8 cellular contexts compared by ENCODE assay signal in the genomic region with DNA sequence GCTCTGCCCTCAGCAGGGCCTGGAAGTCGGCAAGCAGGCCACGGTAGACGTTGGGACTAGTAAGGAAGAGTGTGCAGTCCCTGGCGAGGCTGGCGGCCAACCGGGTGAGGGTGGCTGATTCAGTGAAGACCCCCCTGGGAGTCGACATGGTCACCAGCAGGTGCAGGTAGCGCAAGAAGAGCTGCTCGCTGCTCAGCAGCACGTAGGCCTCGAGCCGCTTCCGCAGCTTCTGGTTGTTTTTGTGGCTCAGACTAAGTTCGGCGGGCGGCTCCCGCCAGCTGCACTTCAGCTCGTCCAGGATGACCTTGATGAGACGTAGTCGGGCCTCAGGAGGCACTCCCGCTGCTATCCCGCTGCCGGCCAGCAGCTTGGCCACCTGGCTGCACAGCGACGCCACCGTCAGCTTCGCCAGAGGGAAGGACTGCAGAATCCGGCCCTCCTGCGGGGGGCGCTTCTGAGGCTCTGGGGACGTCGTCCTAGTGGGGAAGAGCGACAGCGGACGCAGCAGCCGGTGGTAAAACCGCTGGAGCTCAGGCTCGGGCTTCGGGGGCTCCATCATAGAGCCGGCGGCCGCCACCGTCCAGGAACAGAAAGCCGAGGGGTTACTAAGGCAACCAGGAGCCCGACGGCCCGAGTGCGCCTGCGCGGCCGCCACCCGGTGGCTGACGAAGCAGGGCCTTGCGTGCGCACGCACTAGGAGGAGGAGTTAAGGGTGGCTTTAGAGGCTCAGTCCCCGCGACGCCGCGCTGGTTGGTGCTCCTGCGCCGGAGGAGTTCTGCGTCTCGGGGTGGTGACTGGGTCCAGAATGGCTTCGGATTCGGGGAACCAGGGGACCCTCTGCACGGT. TPM values are rescaled to one million over a fixed set of nuclear protein-coding genes. Genes with fewer than 3 reads are reported as not detected.
DNase-seq lines count a peak whose midpoint lies in the region; ATAC-seq, FAIRE-seq and TF ChIP-seq lines count a peak whose summit lies in the region.

A gene with protein sequence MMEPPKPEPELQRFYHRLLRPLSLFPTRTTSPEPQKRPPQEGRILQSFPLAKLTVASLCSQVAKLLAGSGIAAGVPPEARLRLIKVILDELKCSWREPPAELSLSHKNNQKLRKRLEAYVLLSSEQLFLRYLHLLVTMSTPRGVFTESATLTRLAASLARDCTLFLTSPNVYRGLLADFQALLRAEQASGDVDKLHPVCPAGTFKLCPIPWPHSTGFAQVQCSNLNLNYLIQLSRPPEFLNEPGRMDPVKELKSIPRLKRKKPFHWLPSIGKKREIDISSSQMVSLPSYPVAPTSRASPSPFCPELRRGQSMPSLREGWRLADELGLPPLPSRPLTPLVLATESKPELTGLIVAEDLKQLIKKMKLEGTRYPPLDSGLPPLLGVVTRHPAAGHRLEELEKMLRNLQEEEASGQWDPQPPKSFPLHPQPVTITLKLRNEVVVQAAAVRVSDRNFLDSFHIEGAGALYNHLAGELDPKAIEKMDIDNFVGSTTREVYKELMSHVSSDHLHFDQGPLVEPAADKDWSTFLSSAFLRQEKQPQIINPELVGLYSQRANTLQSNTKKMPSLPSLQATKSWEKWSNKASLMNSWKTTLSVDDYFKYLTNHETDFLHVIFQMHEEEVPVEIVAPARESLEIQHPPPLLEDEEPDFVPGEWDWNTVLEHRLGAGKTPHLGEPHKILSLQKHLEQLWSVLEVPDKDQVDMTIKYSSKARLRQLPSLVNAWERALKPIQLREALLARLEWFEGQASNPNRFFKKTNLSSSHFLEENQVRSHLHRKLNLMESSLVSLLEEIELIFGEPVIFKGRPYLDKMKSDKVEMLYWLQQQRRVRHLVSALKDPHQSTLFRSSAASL (minus strand): TSS at position 607 of the 846 bp plus-strand sequence. CDS start 48 bp downstream, at position 559.
A gene with protein sequence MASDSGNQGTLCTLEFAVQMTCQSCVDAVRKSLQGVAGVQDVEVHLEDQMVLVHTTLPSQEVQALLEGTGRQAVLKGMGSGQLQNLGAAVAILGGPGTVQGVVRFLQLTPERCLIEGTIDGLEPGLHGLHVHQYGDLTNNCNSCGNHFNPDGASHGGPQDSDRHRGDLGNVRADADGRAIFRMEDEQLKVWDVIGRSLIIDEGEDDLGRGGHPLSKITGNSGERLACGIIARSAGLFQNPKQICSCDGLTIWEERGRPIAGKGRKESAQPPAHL (plus strand): TSS at position 729 of the 846 bp plus-strand sequence. CDS start 77 bp downstream, at position 806.

- no peaks in the 10 kb centered on the region for H3K36me3 ChIP-seq in endocrine pancreas (ENCODE audit: control insufficient read depth, insufficient read depth, low read length)

- no peaks in the 10 kb centered on the region for H3K9me3 Mint-ChIP-seq in Calu3 (ENCODE audit: low read depth, unreplicated experiment)

- FAIRE-seq in HTR-8/SVneo (lab: Jason Lieb, UNC) = peak; percentile 75

- CTCF ChIA-PET in Calu3 (lab: Charles Lee) = interaction anchor here (0.6 to 1.4 kb wide), 2 partner anchors 46 to 67 kb away, joined by 4 to 9 read pairs; a partner anchor contains a TSS

- H3K36me3 Mint-ChIP-seq in Calu3 (ENCODE audit: insufficient read depth, unreplicated experiment) = peaks cover 25% of the 10 kb centered on the region

- ATAC-seq in GM21367 (IDR thresholded peaks at IDR 0.05; ENCODE audit: unreplicated experiment) = peak; percentile 77

- peak within 1 kb of the TSS; percentile 77 for H3K27ac Mint-ChIP-seq in Calu3 (ENCODE audit: unreplicated experiment)

- intact Hi-C loops in Calu3 (cut with micrococcal nuclease; ENCODE audit: unreplicated experiment) = no loop called here

- no peaks in the 10 kb centered on the region for H3K4me1 Mint-ChIP-seq in Calu3 (ENCODE audit: low read depth, unreplicated experiment)

- H3K27me3 ChIP-seq in endocrine pancreas (ENCODE audit: control insufficient read depth, insufficient read depth, low read length) = no peaks in the 10 kb centered on the region

- peak within 1 kb of the TSS; percentile 94 for H3K9ac ChIP-seq in endocrine pancreas (ENCODE audit: control insufficient read depth, insufficient read depth, low read length)

- no TSS peak for BruUV-seq in Calu3 (replicated peaks; lab: Mats Ljungman, UMichigan)

- H3K4me3 Mint-ChIP-seq in Calu3 (ENCODE audit: low read depth, unreplicated experiment) = peak within 1 kb of the TSS; percentile 87

- no peaks in the 10 kb centered on the region for H3K9me3 ChIP-seq in endocrine pancreas (ENCODE audit: control insufficient read depth, low read length)

- no peaks in the 10 kb centered on the region for H3K27me3 Mint-ChIP-seq in Calu3 (ENCODE audit: unreplicated experiment)

- TF ChIP-seq CTCF in Calu3 (IDR thresholded peaks at IDR 0.05; ENCODE audit: unreplicated experiment) = peak; percentile 50

- peak within 1 kb of the TSS; percentile 40 for H3K4me3 ChIP-seq in endocrine pancreas (ENCODE audit: control insufficient read depth, insufficient read depth, low read length)

- no peaks in the 10 kb centered on the region for H3K4me1 ChIP-seq in endocrine pancreas (ENCODE audit: control insufficient read depth, insufficient read depth, low read length)

- peak; percentile 97 for DNase-seq in Calu3
- DNase-seq in HTR-8/SVneo (ENCODE audit: insufficient read length, low spot score) = peak; percentile 100
- peak; percentile 96 to 97 for DNase-seq in NOMO-1 (lab: John Stamatoyannopoulos, UW; ENCODE audit: unreplicated experiment in 2 of 2)
- peak; percentile 94 for DNase-seq in activated CD8-positive, alpha-beta memory T cell treated with anti-CD3 and anti-CD28 coated beads, Interleukin-2, amount 50 U/mL, for 1 hour (ENCODE audit: extremely low read depth)
- DNase-seq in midbrain (lab: John Stamatoyannopoulos, UW) = peak; percentile 96
- DNase-seq in stimulated activated CD8-positive, alpha-beta memory T cell treated with anti-CD3 and anti-CD28 coated beads, Interleukin-2, amount 100 ng/mL, for 1 hour (ENCODE audit: low read depth in 2 of 2) = peak; percentile 98 to 99

RNA-seq across cellular contexts. Expression of the first gene that starts in this region (rescaled TPM):
- total RNA-seq in Calu3 (2022) = 0.91 and 1.0 TPM in 2 replicates

RNA-seq across cellular contexts. Expression of the second gene that starts in this region (rescaled TPM):
- total RNA-seq in Calu3 (2022) = 33.2 and 34.2 TPM in 2 replicates

Comparison
In these comparisons a context has a peak if more than half of its experiments do, and no peak if none do; other contexts are left out.
1. Peak in every context shown above with its lines: DNase-seq, ATAC-seq and H3K4me3 ChIP-seq.